ENCODE assay signal across 8 cellular contexts in genomic region chr14:106764968-106765369, GRCh38.
DNase-seq lines count a peak whose midpoint lies in the region; ATAC-seq and TF ChIP-seq lines count a peak whose summit lies in the region.
"Not testable (repeated sequence)": the region's sequence is repeated elsewhere in the genome, so short reads cannot be mapped to it uniquely, and the experiment has no call there.

No MANE protein-coding gene starts in this region.

- TF ChIP-seq CTCF in AG10803 (conservative IDR thresholded peaks at IDR 0.05; ENCODE audit: low read length) (peak; percentile 38; the same call in 1 of the 2 replicates), heart right ventricle (IDR thresholded peaks at IDR 0.05) (peak; percentile 18 to 65 (median 48)), osteoblast (IDR thresholded peaks at IDR 0.05; ENCODE audit: extremely low read depth, low read depth, low read length) (peak; percentile 46)

- H3K4me1 Mint-ChIP-seq in activated CD4-positive, alpha-beta T cell treated with anti-CD3 and anti-CD28 coated beads for 36 hours = peaks cover 28% of the 10 kb centered on the region

- H3K27me3 ChIP-seq in heart right ventricle; osteoblast (ENCODE audit: insufficient read depth, low read length): not testable (repeated sequence)

- DNase-seq in AG10803 (ENCODE audit: low read depth) = peak; percentile 2
- peak; percentile 17 for DNase-seq in NCI-H1105 treated with DMSO at 0.1 percent for 48 hours (lab: John Stamatoyannopoulos, UW)
- DNase-seq in activated CD4-positive, alpha-beta T cell treated with anti-CD3 and anti-CD28 coated beads for 36 hours = peak; percentile 37
- peak; percentile 17 for DNase-seq in central memory CD4-positive, alpha-beta T cell
- not testable (repeated sequence) for DNase-seq in heart right ventricle; osteoblast (ENCODE audit: insufficient read length, low spot score, missing footprints)

- not testable (repeated sequence) for H3K9me3 Mint-ChIP-seq in activated CD4-positive, alpha-beta T cell treated with anti-CD3 and anti-CD28 coated beads for 36 hours (ENCODE audit: low read depth)

- H3K36me3 ChIP-seq in heart right ventricle; osteoblast (ENCODE audit: insufficient read depth, low read length): not testable (repeated sequence)

- H3K27ac Mint-ChIP-seq in activated CD4-positive, alpha-beta T cell treated with anti-CD3 and anti-CD28 coated beads for 36 hours = not testable (repeated sequence)

- H3K36me3 Mint-ChIP-seq in activated CD4-positive, alpha-beta T cell treated with anti-CD3 and anti-CD28 coated beads for 36 hours (ENCODE audit: low read depth) = not testable (repeated sequence)

- intact Hi-C loops in activated CD4-positive, alpha-beta T cell treated with anti-CD3 and anti-CD28 coated beads for 36 hours (cut with DNase I, micrococcal nuclease) = loop anchor here in 1 of 2 experiments (10.0 kb wide), 1 partner anchor 630 kb away; no protein-coding TSS in a partner anchor
- intact Hi-C loops in heart right ventricle (cut with DNase I) = not testable (repeated sequence)

- not testable (repeated sequence) for H3K4me2 ChIP-seq in osteoblast (ENCODE audit: insufficient read depth, low read length)

- 24 to 26% methylated on average over 8 to 10 of the region's 11 CpGs for WGBS in heart right ventricle, 2 donors

- not testable (repeated sequence) for H3K27me3 Mint-ChIP-seq in activated CD4-positive, alpha-beta T cell treated with anti-CD3 and anti-CD28 coated beads for 36 hours

- not testable (repeated sequence) for H3K4me3 Mint-ChIP-seq in activated CD4-positive, alpha-beta T cell treated with anti-CD3 and anti-CD28 coated beads for 36 hours

- not testable (repeated sequence) for H4K20me1 ChIP-seq in osteoblast (ENCODE audit: insufficient read depth, low read length)

- not testable (repeated sequence) for H3K79me2 ChIP-seq in osteoblast (ENCODE audit: insufficient read depth, low read length)

- not testable (repeated sequence) for H3K4me1 ChIP-seq in heart right ventricle; osteoblast (ENCODE audit: insufficient read depth, low read length)

- H3K9me3 ChIP-seq in heart right ventricle; osteoblast (ENCODE audit: low read depth, low read length): not testable (repeated sequence)

- CTCF ChIA-PET in activated CD4-positive, alpha-beta T cell treated with anti-CD3 and anti-CD28 coated beads for 36 hours (lab: Charles Lee) = interaction anchor here (0.6 to 0.7 kb wide), 4 partner anchors 297 to 751 kb away, joined by 3 to 4 read pairs (median 4); no protein-coding TSS in a partner anchor

- H3K27ac ChIP-seq in heart right ventricle; osteoblast (ENCODE audit: low read depth, low read length): not testable (repeated sequence)

- ATAC-seq in GM18511 (IDR thresholded peaks at IDR 0.05; ENCODE audit: unreplicated experiment) (peak; percentile 60), HG02798 (IDR thresholded peaks at IDR 0.05; ENCODE audit: poor library complexity, unreplicated experiment) (peak; percentile 66), heart right ventricle (peak in 2 of 8 donors; percentile 46 to 50)
- peak; percentile 90 for ATAC-seq in activated CD4-positive, alpha-beta T cell treated with anti-CD3 and anti-CD28 coated beads for 36 hours

- not testable (repeated sequence) for H2AFZ ChIP-seq in osteoblast (ENCODE audit: low read length)

- H3K4me3 ChIP-seq in AG10803 (ENCODE audit: low read length); heart right ventricle; osteoblast (ENCODE audit: insufficient read depth, low read length): not testable (repeated sequence)

- POLR2A ChIA-PET in activated CD4-positive, alpha-beta T cell treated with anti-CD3 and anti-CD28 coated beads for 36 hours (lab: Charles Lee) = not testable (repeated sequence)
